In genomic region chr6:154857529-154857928, GRCh38 we compare ENCODE assay signal across 29 cellular contexts.
"Had no signal": no experiment of that assay in that cellular context is flagged by ENCODE, and none has a peak within 500 bp of the region (broad histone marks: within the 10 kb centered on the region; RNA-seq: fewer than 3 reads in every experiment).

No MANE protein-coding gene starts in this region.

- H3K9me3 Mint-ChIP-seq: activated B cell treated with CpG ODN at 0.5 μM for 24 hours; activated CD4-positive, alpha-beta memory T cell treated with anti-CD3 and anti-CD28 coated beads for 36 hours; activated naive CD4-positive, alpha-beta T cell treated with anti-CD3 and anti-CD28 coated beads, Interleukin-2, amount 10 ng/mL, durations not matched to agents 7 days and 5 days; activated naive CD4-positive, alpha-beta T cell treated with anti-CD3 and anti-CD28 coated beads, Interleukin-2, amount 50 U/mL, for 24 hours; activated naive CD8-positive, alpha-beta T cell treated with anti-CD3 and anti-CD28 coated beads, Interleukin-2, amount 10 ng/mL, durations not matched to agents 7 days and 5 days; activated naive CD8-positive, alpha-beta T cell treated with anti-CD3 and anti-CD28 coated beads, Interleukin-2, amount 50 U/mL, for 24 hours; activated T-cell treated with anti-CD3 and anti-CD28 coated beads, Interleukin-2, amount 50 U/mL, for 4 hours; activated T-helper 1 cell treated with anti-CD3 and anti-CD28 coated beads, Interleukin-12 subunit alpha, Interleukin-12 subunit beta, Interleukin-2, Interleukin-4 antibody, amounts not matched to agents 30 ng/mL and 10 ng/mL and 1 ng/mL, durations not matched to agents 14 hours and 24 hours and 36 hours; activated T-helper 2 cell treated with anti-CD3 and anti-CD28 coated beads, Interferon-gamma antibody, Interleukin-2, Interleukin-4, amounts not matched to agents 10 μg/mL and 5 μg/mL and 100 μg/mL, durations not matched to agents 14 hours and 24 hours and 36 hours; central memory CD8-positive, alpha-beta T cell; T-helper 1 cell treated with Interleukin-12 subunit alpha and Interleukin-12 subunit beta and Interleukin-4 antibody, amounts not matched to agents 30 μg/mL and 1 μg/mL, for 36 hours; T-helper 2 cell treated with Interferon-gamma antibody and Interleukin-4, amounts not matched to agents 5 μg/mL and 100 μg/mL, for 36 hours had no signal

- H3K4me3 Mint-ChIP-seq: activated B cell treated with CpG ODN at 0.5 μM for 24 hours; activated CD4-positive, alpha-beta memory T cell treated with anti-CD3 and anti-CD28 coated beads for 36 hours; activated CD4-positive, alpha-beta T cell treated with anti-CD3 and anti-CD28 coated beads, Interleukin-2, amount 10 ng/mL, durations not matched to agents 7 days and 5 days; activated naive CD4-positive, alpha-beta T cell treated with anti-CD3 and anti-CD28 coated beads, Interleukin-2, amount 10 ng/mL, durations not matched to agents 7 days and 5 days; activated naive CD4-positive, alpha-beta T cell treated with anti-CD3 and anti-CD28 coated beads, Interleukin-2, amount 50 U/mL, for 24 hours; activated naive CD8-positive, alpha-beta T cell; activated naive CD8-positive, alpha-beta T cell treated with anti-CD3 and anti-CD28 coated beads, Interleukin-2, amount 10 ng/mL, durations not matched to agents 7 days and 5 days; activated naive CD8-positive, alpha-beta T cell treated with anti-CD3 and anti-CD28 coated beads, Interleukin-2, amount 50 U/mL, for 24 hours; activated T-cell treated with anti-CD3 and anti-CD28 coated beads, Interleukin-2, amount 50 U/mL, for 4 hours; activated T-helper 1 cell treated with anti-CD3 and anti-CD28 coated beads, Interleukin-12 subunit alpha, Interleukin-12 subunit beta, Interleukin-2, Interleukin-4 antibody, amounts not matched to agents 30 ng/mL and 10 ng/mL and 1 ng/mL, durations not matched to agents 14 hours and 24 hours and 36 hours; brain; central memory CD8-positive, alpha-beta T cell; T-helper 1 cell treated with Interleukin-12 subunit alpha and Interleukin-12 subunit beta and Interleukin-4 antibody, amounts not matched to agents 30 μg/mL and 1 μg/mL, for 36 hours; T-helper 2 cell treated with Interferon-gamma antibody and Interleukin-4, amounts not matched to agents 5 μg/mL and 100 μg/mL, for 36 hours had no signal

- H3K27ac Mint-ChIP-seq: activated B cell treated with CpG ODN at 0.5 μM for 24 hours; activated CD4-positive, alpha-beta memory T cell treated with anti-CD3 and anti-CD28 coated beads for 36 hours; activated CD4-positive, alpha-beta T cell treated with anti-CD3 and anti-CD28 coated beads, Interleukin-2, amount 10 ng/mL, durations not matched to agents 7 days and 5 days; activated naive CD4-positive, alpha-beta T cell treated with anti-CD3 and anti-CD28 coated beads, Interleukin-2, amount 10 ng/mL, durations not matched to agents 7 days and 5 days; activated naive CD4-positive, alpha-beta T cell treated with anti-CD3 and anti-CD28 coated beads, Interleukin-2, amount 50 U/mL, for 24 hours; activated naive CD8-positive, alpha-beta T cell; activated naive CD8-positive, alpha-beta T cell treated with anti-CD3 and anti-CD28 coated beads, Interleukin-2, amount 10 ng/mL, durations not matched to agents 7 days and 5 days; activated naive CD8-positive, alpha-beta T cell treated with anti-CD3 and anti-CD28 coated beads, Interleukin-2, amount 50 U/mL, for 24 hours; activated T-helper 1 cell treated with anti-CD3 and anti-CD28 coated beads, Interleukin-12 subunit alpha, Interleukin-12 subunit beta, Interleukin-2, Interleukin-4 antibody, amounts not matched to agents 30 ng/mL and 10 ng/mL and 1 ng/mL, durations not matched to agents 14 hours and 24 hours and 36 hours; activated T-helper 2 cell treated with anti-CD3 and anti-CD28 coated beads, Interferon-gamma antibody, Interleukin-2, Interleukin-4, amounts not matched to agents 10 μg/mL and 5 μg/mL and 100 μg/mL, durations not matched to agents 14 hours and 24 hours and 36 hours; brain; T-helper 1 cell treated with Interleukin-12 subunit alpha and Interleukin-12 subunit beta and Interleukin-4 antibody, amounts not matched to agents 30 μg/mL and 1 μg/mL, for 36 hours; T-helper 2 cell treated with Interferon-gamma antibody and Interleukin-4, amounts not matched to agents 5 μg/mL and 100 μg/mL, for 36 hours had no signal

- H3K27me3 Mint-ChIP-seq: activated B cell treated with CpG ODN at 0.5 μM for 24 hours; activated CD4-positive, alpha-beta memory T cell treated with anti-CD3 and anti-CD28 coated beads for 36 hours; activated CD4-positive, alpha-beta T cell treated with anti-CD3 and anti-CD28 coated beads, Interleukin-2, amount 10 ng/mL, durations not matched to agents 7 days and 5 days; activated naive CD4-positive, alpha-beta T cell treated with anti-CD3 and anti-CD28 coated beads, Interleukin-2, amount 10 ng/mL, durations not matched to agents 7 days and 5 days; activated naive CD4-positive, alpha-beta T cell treated with anti-CD3 and anti-CD28 coated beads, Interleukin-2, amount 50 U/mL, for 24 hours; activated naive CD8-positive, alpha-beta T cell; activated naive CD8-positive, alpha-beta T cell treated with anti-CD3 and anti-CD28 coated beads, Interleukin-2, amount 10 ng/mL, durations not matched to agents 7 days and 5 days; activated naive CD8-positive, alpha-beta T cell treated with anti-CD3 and anti-CD28 coated beads, Interleukin-2, amount 50 U/mL, for 24 hours; brain; central memory CD8-positive, alpha-beta T cell had no signal

- H3K4me1 Mint-ChIP-seq: activated B cell treated with CpG ODN at 0.5 μM for 24 hours; activated CD4-positive, alpha-beta T cell treated with anti-CD3 and anti-CD28 coated beads, Interleukin-2, amount 10 ng/mL, durations not matched to agents 7 days and 5 days; activated naive CD4-positive, alpha-beta T cell treated with anti-CD3 and anti-CD28 coated beads, Interleukin-2, amount 10 ng/mL, durations not matched to agents 7 days and 5 days; activated naive CD8-positive, alpha-beta T cell treated with anti-CD3 and anti-CD28 coated beads, Interleukin-2, amount 10 ng/mL, durations not matched to agents 7 days and 5 days; activated naive CD8-positive, alpha-beta T cell treated with anti-CD3 and anti-CD28 coated beads, Interleukin-2, amount 50 U/mL, for 24 hours had no signal

- ATAC-seq: activated naive CD8-positive, alpha-beta T cell treated with anti-CD3 and anti-CD28 coated beads, Interleukin-2, amount 50 U/mL, for 24 hours had no signal

- DNase-seq: activated B cell treated with CpG ODN at 0.5 μM for 24 hours; activated CD4-positive, alpha-beta memory T cell treated with anti-CD3 and anti-CD28 coated beads for 36 hours; activated CD4-positive, alpha-beta T cell treated with anti-CD3 and anti-CD28 coated beads for 48 hours; activated CD4-positive, alpha-beta T cell treated with anti-CD3 and anti-CD28 coated beads, Interleukin-2, amount 10 ng/mL, durations not matched to agents 7 days and 5 days; activated CD4-positive, CD25-positive, alpha-beta regulatory T cell treated with anti-CD3 and anti-CD28 coated beads, Interleukin-2, amount 50 U/mL, for 72 hours; activated CD8-positive, alpha-beta memory T cell treated with anti-CD3 and anti-CD28 coated beads, Interleukin-2, amount 50 U/mL, for 4 hours; activated effector memory CD4-positive, alpha-beta T cell treated with Interleukin-2 at 50 U/mL for 16 hours; activated gamma-delta T cell; activated naive CD4-positive, alpha-beta T cell treated with anti-CD3 and anti-CD28 coated beads, Interleukin-2, amount 10 ng/mL, durations not matched to agents 7 days and 5 days; activated naive CD4-positive, alpha-beta T cell treated with Interleukin-2 at 50 U/mL for 16 hours; activated naive CD8-positive, alpha-beta T cell treated with anti-CD3 and anti-CD28 coated beads, Interleukin-2, amount 10 ng/mL, durations not matched to agents 7 days and 5 days; activated naive CD8-positive, alpha-beta T cell treated with anti-CD3 and anti-CD28 coated beads, Interleukin-2, amount 50 U/mL, for 24 hours; activated T-cell treated with anti-CD3 and anti-CD28 coated beads for 4 hours; activated T-cell treated with anti-CD3 and anti-CD28 coated beads, Interleukin-2, amount 50 U/mL, for 1 hour; activated T-cell treated with anti-CD3 and anti-CD28 coated beads, Interleukin-2, amount 50 U/mL, for 4 hours; amygdala; anterior cingulate cortex; caudate nucleus; SW 1271; T-helper 1 cell; T-helper 9 cell had no signal
